8 cellular contexts compared by ENCODE assay signal in the genomic region with DNA sequence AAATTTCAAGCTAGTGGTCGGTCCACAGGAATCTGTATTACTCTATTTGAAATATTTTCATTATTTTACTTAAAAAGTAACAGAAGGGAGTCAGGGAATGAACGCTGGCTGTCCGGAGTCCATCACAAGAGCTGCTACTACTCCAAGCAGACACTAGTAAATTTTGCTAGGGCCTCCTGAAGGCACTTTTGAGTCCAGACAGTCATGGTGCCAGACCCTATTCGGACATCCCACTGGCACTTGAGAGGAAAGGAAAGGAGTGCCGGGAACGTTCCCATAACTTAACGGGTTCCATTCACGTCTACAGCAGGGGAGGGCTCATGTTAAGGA. TPM values are rescaled to one million over a fixed set of nuclear protein-coding genes. Genes with fewer than 3 reads are reported as not detected.
DNase-seq lines count a peak whose midpoint lies in the region; ATAC-seq and TF ChIP-seq lines count a peak whose summit lies in the region.

No MANE protein-coding gene starts in this region.

- DNase-seq in iPS DF 4.7 (ENCODE audit: extremely low read depth, low spot score) (peak; percentile 14), stomach (no peak), posterior cingulate gyrus (no peak), NCI-H2081 (lab: John Stamatoyannopoulos, UW) (no peak)

- H3K4me3 ChIP-seq in ACC112 (ENCODE audit: low read depth, low read length) = peak overlapping the region; percentile 93
- peak overlapping the region; percentile 95 to 99 (median 98) for H3K4me3 ChIP-seq in stomach

- TF ChIP-seq EP300 in stomach (IDR thresholded peaks at IDR 0.05) = no peak

- peaks cover 36% of the 10 kb centered on the region for H3K79me2 ChIP-seq in ACC112 (ENCODE audit: control insufficient read depth, insufficient read depth, low read length, unreplicated experiment)

- intact Hi-C loops in stomach (cut with DNase I; ENCODE audit: low total_unique reads) = no loop called here
- intact Hi-C loops in posterior cingulate gyrus (cut with DNase I) = loop anchor here (5.0 to 10.0 kb wide), 2 partner anchors 184 to 258 kb away; a partner anchor contains a TSS

- H3K4me1 ChIP-seq in ACC112 (ENCODE audit: control insufficient read depth, insufficient read depth, low read length, unreplicated experiment) = peaks cover 19% of the 10 kb centered on the region
- peaks cover 20 to 35% (median 27%) of the 10 kb centered on the region in 4 donors for H3K4me1 ChIP-seq in stomach

- H3K36me3 ChIP-seq in ACC112 (ENCODE audit: insufficient read depth, low read length) (no peaks in the 10 kb centered on the region), stomach (peaks cover 0 to 15% (median 6%) of the 10 kb centered on the region in 4 donors)

- H2AFZ ChIP-seq in ACC112 (ENCODE audit: low read length, unreplicated experiment) = peak overlapping the region; percentile 82

- H3K27ac ChIP-seq in ACC112 (ENCODE audit: low read depth, low read length) (peak overlapping the region; percentile 65), VCaP (peak overlapping the region; percentile 89), stomach (peak overlapping the region; percentile 92 to 98 (median 93))

- no peak for TF ChIP-seq POLR2A in stomach (IDR thresholded peaks at IDR 0.05)

- ATAC-seq in GM21786 (IDR thresholded peaks at IDR 0.05; ENCODE audit: unreplicated experiment) (peak; percentile 5), HG02840 (IDR thresholded peaks at IDR 0.05; ENCODE audit: low FRiP score, unreplicated experiment) (no peak)

- H3K9me3 ChIP-seq in stomach = no peaks in the 10 kb centered on the region

- no peak for TF ChIP-seq CTCF in VCaP (conservative IDR thresholded peaks at IDR 0.05)
- TF ChIP-seq CTCF in stomach (IDR thresholded peaks at IDR 0.05) = no peak

- H3K27me3 ChIP-seq in ACC112 (ENCODE audit: insufficient read depth, low read length) (no peaks in the 10 kb centered on the region), stomach (no peaks in the 10 kb centered on the region)

- 9 to 16% (median 10%) methylated on average over 8 of the region's 8 CpGs for WGBS in stomach, 5 donors

RNA-seq across cellular contexts. Expression of a gene that starts 0.6 kb away (rescaled TPM):
- total RNA-seq in stomach = 10 to 100 TPM in 2 of 5 donors, 1 to 10 TPM in 3; 1.2 to 23.1 (median 4.9) TPM
- polyA plus RNA-seq in stomach = 1 to 10 TPM; 4.7 to 7.9 (median 7.0) TPM
